In the genomic region with DNA sequence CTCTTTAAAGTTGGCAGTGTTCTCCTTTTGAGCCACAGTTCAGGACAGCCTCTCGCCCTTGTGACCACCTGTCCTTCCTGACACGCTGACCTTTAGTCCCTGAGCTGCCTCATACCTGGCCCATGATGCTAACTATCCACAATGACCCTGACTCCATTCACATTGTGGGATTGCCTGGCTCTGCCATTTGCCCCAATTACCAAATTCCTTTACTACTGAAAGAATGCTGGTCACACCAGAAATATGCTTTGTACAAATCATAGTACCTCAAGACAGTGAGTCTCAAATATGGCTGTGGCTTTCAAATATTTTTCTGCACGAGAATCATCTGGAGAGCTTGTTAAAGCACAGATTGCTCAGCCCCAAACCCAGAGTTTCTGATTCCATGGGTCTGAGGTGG, we compare ENCODE assay signal across 28 cellular contexts. TPM values are rescaled to one million over a fixed set of nuclear protein-coding genes. Genes with fewer than 3 reads are reported as not detected.
DNase-seq lines count a peak whose midpoint lies in the region; ATAC-seq and TF ChIP-seq lines count a peak whose summit lies in the region.
"Had no signal": no experiment of that assay in that cellular context is flagged by ENCODE, and none has a peak within 500 bp of the region (broad histone marks: within the 10 kb centered on the region; RNA-seq: fewer than 3 reads in every experiment).

No MANE protein-coding gene starts in this region.

- H3K4me1 ChIP-seq in cardiac muscle cell (ENCODE audit: low read depth) (peaks cover 24% of the 10 kb centered on the region), heart left ventricle (peaks cover 0 to 12% (median 0%) of the 10 kb centered on the region in 12 donors), SK-N-SH (ENCODE audit: control insufficient read depth in 1 of 2, insufficient read depth in 2 of 2, low read depth in 1 of 2, low read length in 1 of 2) (no peaks in the 10 kb centered on the region)
- H3K4me1 ChIP-seq: esophagus squamous epithelium, parathyroid adenoma had no signal

- 61 to 76% methylated on average over 3 of the region's 3 CpGs; no CpG with 5 or more reads in 2 of the 4 donors for WGBS in heart left ventricle, 4 donors
- 59% methylated on average over 3 of the region's 3 CpGs for WGBS in SK-N-SH (ENCODE audit: low lambda C conversion rate)

- intact Hi-C loops in heart left ventricle (cut with DNase I): no loop called here

- TF ChIP-seq CTCF in cardiac muscle cell (IDR thresholded peaks at IDR 0.05; ENCODE audit: low read depth, low read length) (no peak), heart left ventricle (IDR thresholded peaks at IDR 0.05) (no peak), SK-N-SH (IDR thresholded peaks at IDR 0.05) (no peak), GM10266 (IDR thresholded peaks at IDR 0.05; ENCODE audit: control insufficient read depth, insufficient read depth, low read depth, missing control alignments) (no peak)

- no peak for TF ChIP-seq RAD21 in SK-N-SH (IDR thresholded peaks at IDR 0.05; ENCODE audit: low read length)

- no peaks in the 10 kb centered on the region for H3F3A ChIP-seq in SK-N-SH (replicated peaks; ENCODE audit: insufficient read depth)

- H3K4me3 ChIP-seq in cardiac muscle cell: no peak overlapping the region
- H3K4me3 ChIP-seq in heart left ventricle: no peak overlapping the region
- no peak overlapping the region for H3K4me3 ChIP-seq in SK-N-SH (ENCODE audit: low read depth in 2 of 2, low read length in 1 of 2)
- H3K4me3 ChIP-seq: esophagus squamous epithelium, GM23338, lung had no signal

- H3K36me3 ChIP-seq in cardiac muscle cell (no peaks in the 10 kb centered on the region), heart left ventricle (no peaks in the 10 kb centered on the region), SK-N-SH (replicated peaks in 1 of 2; ENCODE audit: control insufficient read depth in 1 of 2, insufficient read depth in 2 of 2, low read length in 1 of 2) (no peaks in the 10 kb centered on the region)
- H3K36me3 ChIP-seq: esophagus squamous epithelium had no signal

- H3K27ac ChIP-seq in cardiac muscle cell: peak overlapping the region; percentile 34
- H3K27ac ChIP-seq in heart left ventricle: no peak overlapping the region
- H3K27ac ChIP-seq in SK-N-SH (ENCODE audit: low read depth in 2 of 2, low read length in 1 of 2): no peak overlapping the region
- H3K27ac ChIP-seq: 22Rv1, esophagus squamous epithelium, parathyroid adenoma had no signal

- no peaks in the 10 kb centered on the region for H3K79me2 ChIP-seq in SK-N-SH (ENCODE audit: insufficient read depth)
- H3K79me2 ChIP-seq: parathyroid adenoma had no signal

- H3K9me3 ChIP-seq in cardiac muscle cell (ENCODE audit: low read depth) (no peaks in the 10 kb centered on the region), heart left ventricle (peaks cover 0 to 2% (median 0%) of the 10 kb centered on the region in 12 donors), SK-N-SH (no peaks in the 10 kb centered on the region)
- H3K9me3 ChIP-seq: esophagus squamous epithelium had no signal

- DNase-seq in cardiac muscle cell (ENCODE audit: low read depth in 1 of 2, low spot score in 1 of 2) (no peak), heart left ventricle (no peak), SK-N-SH (no peak), hepatic stellate cell (ENCODE audit: low spot score) (peak; percentile 72), HT-29 (ENCODE audit: low spot score) (no peak), GM10266 (ENCODE audit: extremely low spot score) (no peak)
- DNase-seq: activated CD4-positive, alpha-beta T cell treated with anti-CD3 and anti-CD28 coated beads, Interleukin-2, amount 50 U/mL, for 1 hour; activated CD8-positive, alpha-beta memory T cell treated with anti-CD3 and anti-CD28 coated beads, Interleukin-2, amount 10 ng/mL, durations not matched to agents 7 days and 5 days; activated naive CD4-positive, alpha-beta T cell treated with Interleukin-2 at 50 U/mL for 16 hours; activated T-cell treated with anti-CD3 and anti-CD28 coated beads, Interleukin-2, amount 50 U/mL, for 72 hours; Calu3; cortex of kidney; esophagus squamous epithelium; Kasumi-1; kidney; NCI-H1048; NCI-H1930; NCI-H226; NCI-H748 treated with DMSO at 0.1 percent for 48 hours; right cardiac atrium; stimulated activated CD4-positive, alpha-beta T cell treated with anti-CD3 and anti-CD28 coated beads, Interleukin-4, amount 100 ng/mL, for 4 hours; stimulated activated naive CD8-positive, alpha-beta T cell treated with anti-CD3 and anti-CD28 coated beads, Interleukin-15, Interleukin-2, amounts not matched to agents 100 U/mL and 50 U/mL, for 24 hours had no signal

- TF ChIP-seq EP300 in SK-N-SH (IDR thresholded peaks at IDR 0.05; ENCODE audit: borderline replicate concordance in 1 of 2, low read depth in 1 of 2, low read length in 1 of 2): no peak

- TF ChIP-seq POLR2A in heart left ventricle (IDR thresholded peaks at IDR 0.05): no peak

- H2AFZ ChIP-seq in SK-N-SH (ENCODE audit: low read depth): no peak overlapping the region
- H2AFZ ChIP-seq: GM23338, parathyroid adenoma had no signal

- H3K27me3 ChIP-seq in cardiac muscle cell (no peaks in the 10 kb centered on the region), heart left ventricle (no peaks in the 10 kb centered on the region), SK-N-SH (ENCODE audit: insufficient read depth) (no peaks in the 10 kb centered on the region)
- H3K27me3 ChIP-seq: esophagus squamous epithelium had no signal

- H3K9ac ChIP-seq in SK-N-SH: no peak overlapping the region
- H3K9ac ChIP-seq: parathyroid adenoma had no signal

- H3K4me2 ChIP-seq in SK-N-SH: no peak overlapping the region
- H3K4me2 ChIP-seq: GM23338 had no signal

- CTCF ChIA-PET in SK-N-SH (lab: Yijun Ruan, JAX): no interaction called here

- H3K9me2 ChIP-seq in SK-N-SH: no peaks in the 10 kb centered on the region

- ATAC-seq in heart left ventricle (no peak), GM21576 (IDR thresholded peaks at IDR 0.05; ENCODE audit: unreplicated experiment) (no peak), HG03571 (IDR thresholded peaks at IDR 0.05; ENCODE audit: unreplicated experiment) (no peak)
- ATAC-seq: activated CD8-positive, alpha-beta memory T cell treated with anti-CD3 and anti-CD28 coated beads, Interleukin-2, amount 10 ng/mL, durations not matched to agents 7 days and 5 days; activated T-cell treated with anti-CD3 and anti-CD28 coated beads, Interleukin-2, amount 50 U/mL, for 72 hours; GM23338; right cardiac atrium; stimulated activated naive CD8-positive, alpha-beta T cell treated with anti-CD3 and anti-CD28 coated beads, Interleukin-15, Interleukin-2, amounts not matched to agents 100 U/mL and 50 U/mL, for 24 hours had no signal

- POLR2A ChIA-PET in SK-N-SH (lab: Yijun Ruan, JAX): no interaction called here

- no peaks in the 10 kb centered on the region for H4K20me1 ChIP-seq in SK-N-SH (ENCODE audit: insufficient read depth)

TF ChIP-seq in SK-N-SH, 30 proteins besides CTCF, POLR2A, EP300 and RAD21:
- TF ChIP-seq, protein P1, sequence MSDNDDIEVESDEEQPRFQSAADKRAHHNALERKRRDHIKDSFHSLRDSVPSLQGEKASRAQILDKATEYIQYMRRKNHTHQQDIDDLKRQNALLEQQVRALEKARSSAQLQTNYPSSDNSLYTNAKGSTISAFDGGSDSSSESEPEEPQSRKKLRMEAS (IDR thresholded peaks at IDR 0.05; ENCODE audit: low read depth): no peak
- TF ChIP-seq TCF12 (IDR thresholded peaks at IDR 0.05): peak; percentile 38
- TF ChIP-seq NFIC (IDR thresholded peaks at IDR 0.05; ENCODE audit: borderline replicate concordance): peak; percentile 7; the same call in 1 of the 2 replicates
- no peak for TF ChIP-seq MXI1 (IDR thresholded peaks at IDR 0.05; ENCODE audit: low read depth, low read length)

RNA-seq across cellular contexts. Expression of a gene that starts 54.2 kb away (rescaled TPM):
- 423 and 509 TPM in 2 replicates for total RNA-seq in cardiac muscle cell
- polyA plus RNA-seq in cardiac muscle cell: 216 and 265 TPM in 2 replicates
- total RNA-seq in heart left ventricle: 100 to 1,000 TPM in 6 of 9 donors, 10 to 100 TPM in 3; 63.4 to 150 (median 103) TPM
- polyA plus RNA-seq in heart left ventricle: 10 to 100 TPM; 23.5 to 50.1 TPM
- polyA plus RNA-seq in SK-N-SH (2012; rRNA removed): 467 and 564 TPM in 2 replicates
- polyA plus RNA-seq in SK-N-SH (2012; cell fraction: cytosol; rRNA removed): 524 and 527 TPM in 2 replicates
- polyA plus RNA-seq in SK-N-SH (2012; cell fraction: nucleus; rRNA removed): 314 and 521 TPM in 2 replicates
- 0.63 and 1.2 TPM in 2 replicates for total RNA-seq in HT-29 (2014; rRNA removed; shearing (Covaris generic))

Comparison
In these comparisons a context has a peak if more than half of its experiments do, and no peak if none do; other contexts are left out.
1. RNA of a gene that starts 54.2 kb away (total RNA-seq): 423 to 509 TPM in cardiac muscle cell and 63.4 to 150 TPM in heart left ventricle; 0.63 to 1.2 TPM in HT-29; every median in the first group is over 10 times any median in the second.